8 cellular contexts compared by ENCODE assay signal in genomic region chr13:45331981-45332830, GRCh38. TPM values are rescaled to one million over a fixed set of nuclear protein-coding genes. Genes with fewer than 3 reads are reported as not detected.
A peak's percentile ranks its signal among the peaks of the same experiment; 100 is the strongest.
DNase-seq lines count a peak whose midpoint lies in the region; ATAC-seq and TF ChIP-seq lines count a peak whose summit lies in the region.

No MANE protein-coding gene starts in this region.

- peaks cover 37 to 56% (median 44%) of the 10 kb centered on the region in 11 experiments for H4K20me1 ChIP-seq in BLaER1 treated with 17β-estradiol and CSF1 and Interleukin-3, amounts not matched to agents 10 nM and 100 nM

- peak overlapping the region in 9 of 11 experiments; percentile 35 to 100 (median 80); a peak in 19 of 22 replicates for H3K9ac ChIP-seq in BLaER1 treated with 17β-estradiol and CSF1 and Interleukin-3, amounts not matched to agents 10 nM and 100 nM

- peaks cover 21 to 45% (median 40%) of the 10 kb centered on the region in 11 experiments for H3K36me3 ChIP-seq in BLaER1 treated with 17β-estradiol and CSF1 and Interleukin-3, amounts not matched to agents 10 nM and 100 nM
- H3K36me3 ChIP-seq in breast epithelium (no peaks in the 10 kb centered on the region), mesodermal cell (ENCODE audit: control insufficient read depth, insufficient read depth, low read length) (peaks cover 25% of the 10 kb centered on the region)

- peak overlapping the region; percentile 25 to 100 (median 88); a peak in 21 of 22 replicates for H3K27ac ChIP-seq in BLaER1 treated with 17β-estradiol and CSF1 and Interleukin-3, amounts not matched to agents 10 nM and 100 nM
- H3K27ac ChIP-seq in breast epithelium, result peak overlapping the region; percentile 44 to 45
- H3K27ac ChIP-seq in mesodermal cell (ENCODE audit: low read depth, low read length, severe bottlenecking), result peak overlapping the region; percentile 77

- no peaks in the 10 kb centered on the region for H3K27me3 ChIP-seq in BLaER1 treated with 17β-estradiol and CSF1 and Interleukin-3, amounts not matched to agents 10 nM and 100 nM
- no peaks in the 10 kb centered on the region for H3K27me3 ChIP-seq in breast epithelium

- intact Hi-C loops in breast epithelium (cut with DNase I; ENCODE audit: low total_unique reads), result no loop called here

- peaks cover 98 to 100% (median 100%) of the 10 kb centered on the region in 10 experiments for H3K4me1 ChIP-seq in BLaER1 treated with 17β-estradiol and CSF1 and Interleukin-3, amounts not matched to agents 10 nM and 100 nM
- no peaks in the 10 kb centered on the region for H3K4me1 ChIP-seq in breast epithelium
- H3K4me1 ChIP-seq in mesodermal cell (ENCODE audit: control insufficient read depth, insufficient read depth, low read length, poor library complexity, severe bottlenecking), result peaks cover 37% of the 10 kb centered on the region

- no peak for TF ChIP-seq POLR2A in breast epithelium (IDR thresholded peaks at IDR 0.05)

- 0 out of 22 replicates have a peak, but pooled peaks cover 0 to 4% (median 0%) of the 10 kb centered on the region in 11 experiments for H3K9me3 ChIP-seq in BLaER1 treated with 17β-estradiol and CSF1 and Interleukin-3, amounts not matched to agents 10 nM and 100 nM (replicated peaks in 1 of 11)
- H3K9me3 ChIP-seq in breast epithelium (no peaks in the 10 kb centered on the region), mesodermal cell (ENCODE audit: control insufficient read depth, low read length) (no peaks in the 10 kb centered on the region)

- ATAC-seq in GM18519 (IDR thresholded peaks at IDR 0.05; ENCODE audit: low FRiP score, unreplicated experiment), result no peak

- TF ChIP-seq CTCF in breast epithelium (IDR thresholded peaks at IDR 0.05), result no peak

- WGBS in mesodermal cell (ENCODE audit: insufficient coverage in 2 of 2), 2 experiments, result no CpG with 5 or more reads among the region's 4 CpGs

- DNase-seq in M059J (ENCODE audit: low read depth) (peak; percentile 84), breast epithelium (ENCODE audit: low spot score in 2 of 2) (no peak), retina (no peak), GOT3 (lab: John Stamatoyannopoulos, UW) (no peak), COR-L47 (lab: John Stamatoyannopoulos, UW) (no peak)

- peak overlapping the region; percentile 91 to 97 (median 93) for H3K4me2 ChIP-seq in BLaER1 treated with 17β-estradiol and CSF1 and Interleukin-3, amounts not matched to agents 10 nM and 100 nM

- H3K4me3 ChIP-seq in BLaER1 treated with 17β-estradiol and CSF1 and Interleukin-3, amounts not matched to agents 10 nM and 100 nM, result peak overlapping the region in 3 of 10 experiments; percentile 3 to 87 (median 12); a peak in 5 of 20 replicates
- H3K4me3 ChIP-seq in breast epithelium (no peak overlapping the region), mesodermal cell (ENCODE audit: extremely low read depth, insufficient read depth, low read length, poor library complexity, severe bottlenecking) (no peak overlapping the region)

RNA-seq across cellular contexts. Expression of gene TPT1, which starts 8.8 kb away (rescaled TPM):
- 1,259 and 1,419 TPM in 2 replicates for total RNA-seq in M059J (2014; rRNA removed; shearing (Covaris generic))
- total RNA-seq in breast epithelium, result 1,000 to 10,000 TPM; 3,213 to 3,932 (median 3,461) TPM
- polyA plus RNA-seq in mesodermal cell (2013, experiment 1 of 2), result 2,622 TPM
- polyA plus RNA-seq in mesodermal cell (2013, experiment 2 of 2), result 2,948 TPM
